ENCODE assay signal across 8 cellular contexts in the genomic region with DNA sequence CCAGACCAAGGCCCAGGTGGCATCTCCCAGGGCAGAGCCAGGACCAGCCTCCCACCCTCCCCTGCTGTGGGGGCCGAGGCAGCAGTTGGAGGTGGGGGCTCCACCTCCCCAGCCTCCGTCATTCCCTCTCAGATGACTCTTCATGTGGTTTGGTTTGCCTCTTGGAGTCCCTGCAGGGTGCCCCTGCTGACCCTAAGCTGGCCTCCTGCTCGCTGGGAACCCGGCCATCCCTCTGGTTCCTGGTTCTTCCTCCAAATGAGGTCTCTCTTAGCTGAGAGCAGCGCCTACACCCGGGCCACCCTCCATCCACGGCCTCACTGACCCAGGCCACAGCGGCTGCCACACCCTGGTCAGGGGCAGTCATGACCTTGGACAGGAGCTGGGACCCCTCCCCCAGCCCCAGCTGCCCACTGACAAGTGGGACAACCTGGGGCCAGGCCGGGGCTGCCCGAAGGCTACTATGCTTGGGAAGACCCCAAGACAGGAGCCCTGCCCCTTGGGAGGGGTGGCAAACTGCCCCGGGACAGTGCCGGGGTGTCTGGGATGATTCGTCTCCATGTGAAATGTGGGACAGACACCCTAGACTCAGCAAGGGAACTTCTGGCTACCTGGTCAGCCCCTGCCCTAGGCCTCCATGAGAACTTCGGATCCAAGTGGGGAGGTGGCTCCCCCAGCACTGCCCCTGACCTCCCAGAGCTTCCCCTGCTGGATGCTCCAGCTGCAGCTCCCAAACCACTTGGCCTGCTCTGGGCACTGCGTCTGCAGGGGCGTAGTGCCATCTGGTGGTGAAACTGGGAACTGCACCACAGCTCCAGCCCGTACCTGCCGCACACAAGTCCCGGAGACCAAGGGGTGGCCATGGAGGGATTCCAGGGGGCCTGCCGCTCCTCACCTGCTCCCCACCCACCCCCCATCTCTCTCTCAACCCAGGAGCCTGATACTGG.
DNase-seq lines count a peak whose midpoint lies in the region; ATAC-seq and TF ChIP-seq lines count a peak whose summit lies in the region.

No MANE protein-coding gene starts in this region.

- H3K27me3 Mint-ChIP-seq in activated naive CD4-positive, alpha-beta T cell treated with anti-CD3 and anti-CD28 coated beads, Interleukin-2, amount 10 ng/mL, durations not matched to agents 7 days and 5 days, result peaks cover 11% of the 10 kb centered on the region

- H3K27ac ChIP-seq in SK-N-SH (ENCODE audit: low read depth in 2 of 2, low read length in 1 of 2) (no peak overlapping the region), upper lobe of left lung (no peak overlapping the region)

- no peak for TF ChIP-seq EP300 in SK-N-SH (IDR thresholded peaks at IDR 0.05; ENCODE audit: borderline replicate concordance in 1 of 2, low read depth in 1 of 2, low read length in 1 of 2)
- TF ChIP-seq EP300 in upper lobe of left lung (IDR thresholded peaks at IDR 0.05), result no peak

- peak overlapping the region; percentile 45 for H3K27ac Mint-ChIP-seq in activated naive CD4-positive, alpha-beta T cell treated with anti-CD3 and anti-CD28 coated beads, Interleukin-2, amount 10 ng/mL, durations not matched to agents 7 days and 5 days

- TF ChIP-seq POLR2A in upper lobe of left lung (IDR thresholded peaks at IDR 0.05), result peak in 1 of 4 donors; percentile 20

- no peaks in the 10 kb centered on the region for H3K9me2 ChIP-seq in SK-N-SH

- no peak overlapping the region for H3K4me2 ChIP-seq in SK-N-SH

- no peak overlapping the region for H3K4me3 ChIP-seq in MG63
- H3K4me3 ChIP-seq in SK-N-SH (ENCODE audit: low read depth in 2 of 2, low read length in 1 of 2), result no peak overlapping the region; a peak in 1 of 4 replicates
- H3K4me3 ChIP-seq in upper lobe of left lung, result no peak overlapping the region

- H3K36me3 ChIP-seq in MG63 (no peaks in the 10 kb centered on the region), SK-N-SH (replicated peaks in 1 of 2; ENCODE audit: control insufficient read depth in 1 of 2, insufficient read depth in 2 of 2, low read length in 1 of 2) (no peaks in the 10 kb centered on the region), upper lobe of left lung (no peaks in the 10 kb centered on the region)

- no peak overlapping the region for H3K9ac ChIP-seq in SK-N-SH

- H3K9me3 ChIP-seq in MG63, result no peaks in the 10 kb centered on the region
- H3K9me3 ChIP-seq in SK-N-SH, result no peaks in the 10 kb centered on the region
- no peaks in the 10 kb centered on the region for H3K9me3 ChIP-seq in upper lobe of left lung

- H3K4me3 Mint-ChIP-seq in activated naive CD4-positive, alpha-beta T cell treated with anti-CD3 and anti-CD28 coated beads, Interleukin-2, amount 10 ng/mL, durations not matched to agents 7 days and 5 days, result no peak overlapping the region

- peak; percentile 85 to 87 for ATAC-seq in upper lobe of left lung (ENCODE audit: low FRiP score in 2 of 2)
- ATAC-seq in HG02852 (IDR thresholded peaks at IDR 0.05; ENCODE audit: unreplicated experiment), result no peak

- no peaks in the 10 kb centered on the region for H3K36me3 Mint-ChIP-seq in activated naive CD4-positive, alpha-beta T cell treated with anti-CD3 and anti-CD28 coated beads, Interleukin-2, amount 10 ng/mL, durations not matched to agents 7 days and 5 days

- TF ChIP-seq CTCF in SK-N-SH (IDR thresholded peaks at IDR 0.05), result peak; percentile 89
- TF ChIP-seq CTCF in upper lobe of left lung (IDR thresholded peaks at IDR 0.05), result peak; percentile 98 to 99 (median 98)

- H3K27me3 ChIP-seq in MG63, result no peaks in the 10 kb centered on the region
- no peaks in the 10 kb centered on the region for H3K27me3 ChIP-seq in SK-N-SH (ENCODE audit: insufficient read depth)
- no peaks in the 10 kb centered on the region for H3K27me3 ChIP-seq in upper lobe of left lung

- no peaks in the 10 kb centered on the region for H3K9me3 Mint-ChIP-seq in activated naive CD4-positive, alpha-beta T cell treated with anti-CD3 and anti-CD28 coated beads, Interleukin-2, amount 10 ng/mL, durations not matched to agents 7 days and 5 days

- WGBS in SK-N-SH (ENCODE audit: low lambda C conversion rate), result 47% methylated on average over 9 of the region's 20 CpGs
- WGBS in upper lobe of left lung, 2 donors, result 49 to 65% methylated on average over 6 to 15 of the region's 20 CpGs

- peak; percentile 95 for TF ChIP-seq RAD21 in SK-N-SH (IDR thresholded peaks at IDR 0.05; ENCODE audit: low read length)

- H3K4me1 Mint-ChIP-seq in activated naive CD4-positive, alpha-beta T cell treated with anti-CD3 and anti-CD28 coated beads, Interleukin-2, amount 10 ng/mL, durations not matched to agents 7 days and 5 days, result no peaks in the 10 kb centered on the region

- H4K20me1 ChIP-seq in SK-N-SH (ENCODE audit: insufficient read depth), result no peaks in the 10 kb centered on the region

- POLR2A ChIA-PET in SK-N-SH (lab: Yijun Ruan, JAX), result no interaction called here

- no peaks in the 10 kb centered on the region for H3K79me2 ChIP-seq in SK-N-SH (ENCODE audit: insufficient read depth)

- no peaks in the 10 kb centered on the region for H3F3A ChIP-seq in SK-N-SH (replicated peaks; ENCODE audit: insufficient read depth)

- intact Hi-C loops in head of caudate nucleus (cut with DNase I), result loop anchor here (5.0 to 10.0 kb wide), 3 partner anchors 73 to 428 kb away; no protein-coding TSS in a partner anchor

- DNase-seq in ELF-1 (ENCODE audit: low read depth, low spot score) (peak; percentile 96), MG63 (peak; percentile 60), SK-N-SH (peak; percentile 93), head of caudate nucleus (peak; percentile 56 to 96 (median 89)), pons (ENCODE audit: low spot score) (peak; percentile 62), upper lobe of left lung (peak; percentile 78 to 80)
- DNase-seq in activated naive CD4-positive, alpha-beta T cell treated with anti-CD3 and anti-CD28 coated beads, Interleukin-2, amount 10 ng/mL, durations not matched to agents 7 days and 5 days, result peak; percentile 88

- H3K4me1 ChIP-seq in SK-N-SH (ENCODE audit: control insufficient read depth in 1 of 2, insufficient read depth in 2 of 2, low read depth in 1 of 2, low read length in 1 of 2) (peaks cover 0 to 10% of the 10 kb centered on the region in 2 experiments; a peak in 1 of 4 replicates), upper lobe of left lung (peaks cover 0 to 21% (median 10%) of the 10 kb centered on the region in 4 donors)

- CTCF ChIA-PET in SK-N-SH (lab: Yijun Ruan, JAX), result interaction anchor here (0.6 to 1.8 kb wide), 66 partner anchors 9 to 464 kb away, joined by 3 to 56 read pairs (median 4); a partner anchor contains a TSS
- CTCF ChIA-PET in activated naive CD4-positive, alpha-beta T cell treated with anti-CD3 and anti-CD28 coated beads, Interleukin-2, amount 10 ng/mL, durations not matched to agents 7 days and 5 days (lab: Charles Lee), result interaction anchor here (0.7 to 1.5 kb wide), 18 partner anchors 8 to 466 kb away, joined by 3 to 14 read pairs (median 4); no protein-coding TSS in a partner anchor

- H2AFZ ChIP-seq in SK-N-SH (ENCODE audit: low read depth), result no peak overlapping the region

TF ChIP-seq in SK-N-SH, 30 proteins besides CTCF, POLR2A, EP300 and RAD21:
- TF ChIP-seq RXRA (IDR thresholded peaks at IDR 0.05; ENCODE audit: borderline replicate concordance, low read depth) (no peak), YY1 (IDR thresholded peaks at IDR 0.05; ENCODE audit: low read depth) (no peak), TEAD4 (IDR thresholded peaks at IDR 0.05; ENCODE audit: borderline replicate concordance, insufficient read depth) (no peak), TAF1 (IDR thresholded peaks at IDR 0.05; ENCODE audit: borderline replicate concordance, low read depth, low read length) (no peak), SMC3 (IDR thresholded peaks at IDR 0.05; ENCODE audit: low read depth, low read length) (peak; percentile 98), FOXM1 (IDR thresholded peaks at IDR 0.05; ENCODE audit: low read depth) (no peak)
